ENCODE assay signal across 9 cellular contexts in genomic region chr10:4981722-4982471, GRCh38. TPM values are rescaled to one million over a fixed set of nuclear protein-coding genes. Genes with fewer than 3 reads are reported as not detected.
DNase-seq lines count a peak whose midpoint lies in the region; ATAC-seq and TF ChIP-seq lines count a peak whose summit lies in the region.
"Had no signal": no experiment of that assay in that cellular context is flagged by ENCODE, and none has a peak within 500 bp of the region (broad histone marks: within the 10 kb centered on the region; RNA-seq: fewer than 3 reads in every experiment).

No MANE protein-coding gene starts in this region.

- no peaks in the 10 kb centered on the region for H3K36me3 ChIP-seq in BE2C
- H3K36me3 ChIP-seq in adrenal gland (replicated peaks in 1 of 2), result no peaks in the 10 kb centered on the region
- H3K36me3 ChIP-seq: uterus had no signal

- peak overlapping the region in 2 of 5 donors; percentile 2 to 63 for H3K27ac ChIP-seq in adrenal gland

- TF ChIP-seq POLR2A in adrenal gland (IDR thresholded peaks at IDR 0.05), result no peak

- DNase-seq in BE2C (no peak), adrenal gland (peak in 6 of 7 donors; percentile 26 to 74 (median 41)), inferior parietal cortex (ENCODE audit: extremely low spot score) (peak; percentile 33), amniotic stem cell (lab: John Stamatoyannopoulos, UW) (no peak), NCI-H1694 (lab: John Stamatoyannopoulos, UW) (no peak), NCI-H187 treated with DMSO at 0.1 percent for 48 hours (lab: John Stamatoyannopoulos, UW) (no peak)

- 52 to 62% (median 57%) methylated on average over 12 to 14 of the region's 14 CpGs for WGBS in adrenal gland, 4 donors

- H3K27me3 ChIP-seq in BE2C (no peaks in the 10 kb centered on the region), adrenal gland (no peaks in the 10 kb centered on the region)
- H3K27me3 ChIP-seq: uterus had no signal

- ATAC-seq in HG02870 (IDR thresholded peaks at IDR 0.05; ENCODE audit: unreplicated experiment) (peak; percentile 44), GM18858 (IDR thresholded peaks at IDR 0.05; ENCODE audit: unreplicated experiment) (no peak)

- intact Hi-C loops in adrenal gland (cut with DNase I), result loop anchor here in 1 of 2 donors (10.0 kb wide), 1 partner anchor 137 kb away; no protein-coding TSS in a partner anchor

- H3K4me1 ChIP-seq in BE2C (no peaks in the 10 kb centered on the region), adrenal gland (replicated peaks in 1 of 2) (no peaks in the 10 kb centered on the region)
- H3K4me1 ChIP-seq: uterus had no signal

- TF ChIP-seq CTCF in BE2C (IDR thresholded peaks at IDR 0.05; ENCODE audit: low read depth, low read length) (peak; percentile 53), adrenal gland (IDR thresholded peaks at IDR 0.05) (peak; percentile 20 to 67 (median 54))

- no peak overlapping the region for H3K4me3 ChIP-seq in BE2C (ENCODE audit: low read depth, low read length)
- no peak overlapping the region for H3K4me3 ChIP-seq in adrenal gland
- H3K4me3 ChIP-seq: uterus had no signal

- H3K9me3 ChIP-seq in BE2C (no peaks in the 10 kb centered on the region), adrenal gland (replicated peaks in 1 of 3) (no peaks in the 10 kb centered on the region)
- H3K9me3 ChIP-seq: uterus had no signal

RNA-seq across cellular contexts. Expression of gene AKR1C1, which starts 18.7 kb away (rescaled TPM):
- 1.2 TPM for polyA plus RNA-seq in BE2C (2012; ENCODE audit: insufficient read depth, insufficient read length, low read depth)
- 10 to 100 TPM in 3 of 8 donors, 1 to 10 TPM in 5; 5.3 to 22.6 (median 7.4) TPM for total RNA-seq in adrenal gland
- 10 to 100 TPM in 2 of 3 donors, 1 to 10 TPM in 1; 9.9 to 14.8 (median 14.2) TPM for polyA plus RNA-seq in adrenal gland

RNA-seq across cellular contexts. Expression of gene AKR1C2, which starts 21.8 kb away (rescaled TPM):
- polyA plus RNA-seq in BE2C (2012; ENCODE audit: insufficient read depth, insufficient read length, low read depth), result 2.3 TPM
- total RNA-seq in adrenal gland, result 10 to 100 TPM in 4 of 8 donors, 1 to 10 TPM in 4; 4.1 to 27.4 (median 9.5) TPM
- polyA plus RNA-seq in adrenal gland, result 10 to 100 TPM in 2 of 3 donors, 1 to 10 TPM in 1; 9.7 to 23.8 (median 11.9) TPM

Comparison
In these comparisons a context has a peak if more than half of its experiments do, and no peak if none do; other contexts are left out.
1. DNase-seq: peak in adrenal gland (6 of 7) and inferior parietal cortex (single experiment); none in BE2C (single experiment), amniotic stem cell (single experiment), NCI-H1694 (single experiment) and NCI-H187 treated with DMSO at 0.1 percent for 48 hours (single experiment).